Comparison of ENCODE assay signal across 25 cellular contexts in the genomic region with DNA sequence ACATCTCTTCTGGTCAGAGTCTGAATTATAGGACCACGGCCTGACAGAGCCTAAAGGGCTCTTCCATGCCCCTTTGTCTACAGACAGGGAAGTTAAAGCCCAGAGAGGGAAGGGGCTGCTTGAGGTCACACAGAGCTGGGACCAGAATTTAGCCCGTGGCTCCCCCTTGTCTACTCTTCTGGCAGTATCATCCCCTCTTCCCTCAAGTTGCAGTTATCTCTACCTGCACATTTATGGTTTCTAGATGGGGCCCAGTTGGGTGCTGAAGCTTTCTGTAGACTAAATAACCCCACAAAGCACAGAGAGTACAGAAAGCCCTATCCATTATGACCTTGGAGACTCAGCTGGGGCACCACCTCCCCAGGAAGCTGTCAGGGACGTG. TPM values are rescaled to one million over a fixed set of nuclear protein-coding genes. Genes with fewer than 3 reads are reported as not detected.
"Had no signal": no experiment of that assay in that cellular context is flagged by ENCODE, and none has a peak within 500 bp of the region (broad histone marks: within the 10 kb centered on the region; RNA-seq: fewer than 3 reads in every experiment).

No MANE protein-coding gene starts in this region.

- H3K4me3 ChIP-seq: coronary artery, heart left ventricle, left lung, lower lobe of right lung, psoas muscle, spleen, stomach, thoracic aorta, uterus had no signal

- ATAC-seq: left lung, natural killer cell had no signal

- H3K27me3 ChIP-seq: heart left ventricle, left lung, spleen, stomach, uterus had no signal

- H3K27ac ChIP-seq: coronary artery, heart left ventricle, left lung, lower lobe of right lung, psoas muscle, spleen, stomach, thoracic aorta, uterus had no signal

- H3K9me3 ChIP-seq: heart left ventricle, left lung, lower lobe of right lung, psoas muscle, spleen, stomach, thoracic aorta, uterus had no signal

- H3K4me1 ChIP-seq: heart left ventricle, left lung, lower lobe of right lung, psoas muscle, uterus had no signal

- H3K36me3 ChIP-seq: spleen, uterus had no signal

- FAIRE-seq: endothelial cell of umbilical vein, islet of Langerhans had no signal

- H3K27ac Mint-ChIP-seq: endodermal cell, memory B cell, mesothelial cell of epicardium, natural killer cell had no signal

- H3K36me3 Mint-ChIP-seq: memory B cell, mesothelial cell of epicardium, natural killer cell had no signal

- H3K4me3 Mint-ChIP-seq: endodermal cell, memory B cell, mesothelial cell of epicardium, natural killer cell had no signal

- H3K27me3 Mint-ChIP-seq: memory B cell had no signal

- DNase-seq: effector CD4-positive, alpha-beta T cell; foreskin melanocyte; heart left ventricle; hypothalamus; left lung; lower lobe of right lung; natural killer cell; psoas muscle; spleen; stimulated activated CD4-positive, alpha-beta T cell treated with anti-CD3 and anti-CD28 coated beads, Interleukin-15, amount 100 ng/mL, for 24 hours; stimulated activated CD4-positive, alpha-beta T cell treated with anti-CD3 and anti-CD28 coated beads, Interleukin-1b, Interleukin-23, amount 100 ng/mL, for 48 hours; stimulated activated CD4-positive, alpha-beta T cell treated with anti-CD3 and anti-CD28 coated beads, Interleukin-4, amount 100 ng/mL, for 4 hours; stimulated activated naive CD4-positive, alpha-beta T cell; stomach; trophoblast cell; uterus had no signal

- H3K4me1 Mint-ChIP-seq: memory B cell had no signal

- H3K9me3 Mint-ChIP-seq: endodermal cell, memory B cell, mesothelial cell of epicardium, natural killer cell had no signal

RNA-seq across cellular contexts. Expression of gene ACOX2, which starts 16.6 kb away (rescaled TPM):
- total RNA-seq: natural killer cell had no signal

RNA-seq across cellular contexts. Expression of gene FAM107A, which starts 56.8 kb away (rescaled TPM):
- total RNA-seq: chondrocyte, endodermal cell, mesothelial cell of epicardium, myocyte, natural killer cell had no signal
